In the genomic region with DNA sequence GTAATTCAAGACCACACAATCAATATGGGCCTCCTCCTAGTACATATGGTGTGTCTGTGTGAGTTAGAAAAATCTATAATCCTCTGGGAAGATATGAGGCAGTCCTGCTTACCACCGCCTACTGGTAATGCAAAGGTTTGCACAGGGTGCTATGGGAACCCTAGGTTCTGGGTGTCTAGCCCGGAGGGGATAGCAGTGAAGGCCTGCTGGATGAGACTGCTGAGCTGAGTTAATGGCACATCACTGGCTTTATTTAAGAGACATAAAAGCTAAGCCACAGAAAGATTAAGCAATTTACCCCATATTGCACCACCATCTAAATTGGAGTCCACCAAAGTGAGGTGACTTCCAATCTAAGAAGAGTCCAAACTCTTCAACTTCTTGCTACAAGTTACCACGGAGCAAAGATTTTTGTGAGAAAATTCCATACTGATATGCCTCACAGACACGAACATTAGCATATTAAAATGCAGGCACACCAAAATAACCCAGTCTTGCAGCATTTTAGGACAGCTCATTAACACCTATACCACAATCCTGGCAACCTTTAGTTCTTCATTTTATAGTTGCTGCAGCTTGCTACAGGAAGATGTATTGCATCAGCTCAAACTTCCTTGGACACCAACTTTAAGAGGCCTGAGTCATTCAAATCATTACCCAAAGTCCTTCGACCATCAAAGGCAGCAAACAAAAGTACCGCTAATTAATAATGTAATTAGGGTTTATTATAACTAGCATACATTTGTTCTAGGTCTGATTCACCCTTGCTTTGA, we compare ENCODE assay signal across 33 cellular contexts. TPM values are rescaled to one million over a fixed set of nuclear protein-coding genes. Genes with fewer than 3 reads are reported as not detected.
DNase-seq lines count a peak whose midpoint lies in the region; ATAC-seq, FAIRE-seq and TF ChIP-seq lines count a peak whose summit lies in the region.
"Had no signal": no experiment of that assay in that cellular context is flagged by ENCODE, and none has a peak within 500 bp of the region (broad histone marks: within the 10 kb centered on the region; RNA-seq: fewer than 3 reads in every experiment).

No MANE protein-coding gene starts in this region.

- H3K4me1 Mint-ChIP-seq in GM23338, result peaks cover 69% of the 10 kb centered on the region
- H3K4me1 Mint-ChIP-seq: brain; nephron progenitor cell; stimulated activated memory B cell treated with anti-CD40 and anti-IgM and Interleukin-4, amounts not matched to agents 10 μg/mL and 1 μg/mL and 100 μg/mL, for 72 hours; T-helper 17 cell had no signal

- H3K27ac ChIP-seq in GM23338 (ENCODE audit: low read depth), result no peak overlapping the region
- H3K27ac ChIP-seq in prostate gland, result no peak overlapping the region
- H3K27ac ChIP-seq: Peyer's patch, testis, uterus, VCaP had no signal

- H3K36me3 ChIP-seq in GM23338 (ENCODE audit: insufficient read depth) (no peaks in the 10 kb centered on the region), bronchial epithelial cell (ENCODE audit: control insufficient read depth, insufficient read depth, low read length) (no peaks in the 10 kb centered on the region), prostate gland (no peaks in the 10 kb centered on the region)
- H3K36me3 ChIP-seq: Peyer's patch, uterus had no signal

- ATAC-seq in GM23338, result peak; percentile 50
- no peak for ATAC-seq in HG03108 (IDR thresholded peaks at IDR 0.05; ENCODE audit: unreplicated experiment)
- ATAC-seq: left lobe of liver; stimulated activated memory B cell treated with anti-CD40 and anti-IgM and Interleukin-4, amounts not matched to agents 10 μg/mL and 1 μg/mL and 100 μg/mL, for 72 hours; T-helper 17 cell had no signal

- no peaks in the 10 kb centered on the region for H4K20me1 ChIP-seq in GM23338 (replicated peaks; ENCODE audit: insufficient read depth)

- no peak overlapping the region for H2AFZ ChIP-seq in GM23338

- intact Hi-C loops in prostate gland (cut with DNase I), result no loop called here

- no peaks in the 10 kb centered on the region for H3K27me3 ChIP-seq in GM23338 (ENCODE audit: insufficient read depth)
- H3K27me3 ChIP-seq in bronchial epithelial cell (ENCODE audit: control insufficient read depth, insufficient read depth, low read length), result no peaks in the 10 kb centered on the region
- no peaks in the 10 kb centered on the region for H3K27me3 ChIP-seq in prostate gland (replicated peaks; ENCODE audit: insufficient read depth)
- H3K27me3 ChIP-seq: Peyer's patch, testis had no signal

- peaks cover 62% of the 10 kb centered on the region for H3K4me1 ChIP-seq in GM23338 (ENCODE audit: insufficient read depth)
- no peaks in the 10 kb centered on the region for H3K4me1 ChIP-seq in prostate gland (replicated peaks)
- H3K4me1 ChIP-seq: Peyer's patch, testis, uterus had no signal

- 0 out of 2 replicates have a peak overlapping the region, but pooled peaks have one; percentile 15 for H3K4me2 ChIP-seq in GM23338

- H3K9me3 ChIP-seq in prostate gland, result no peaks in the 10 kb centered on the region
- H3K9me3 ChIP-seq: Peyer's patch, testis, uterus had no signal

- H3K79me2 ChIP-seq in GM23338 (replicated peaks; ENCODE audit: insufficient read depth), result no peaks in the 10 kb centered on the region; the same call in 1 of the 2 replicates

- no peak overlapping the region for H3K4me3 ChIP-seq in GM23338
- no peak overlapping the region for H3K4me3 ChIP-seq in NB4 (ENCODE audit: low read depth, low read length)
- H3K4me3 ChIP-seq in bronchial epithelial cell (ENCODE audit: low read depth, low read length), result no peak overlapping the region
- no peak overlapping the region for H3K4me3 ChIP-seq in prostate gland
- H3K4me3 ChIP-seq: Peyer's patch, testis, uterus had no signal

- H3K27me3 Mint-ChIP-seq in GM23338 (ENCODE audit: insufficient read depth, low read depth, poor library complexity), result no peaks in the 10 kb centered on the region
- H3K27me3 Mint-ChIP-seq: stimulated activated memory B cell treated with anti-CD40 and anti-IgM and Interleukin-4, amounts not matched to agents 10 μg/mL and 1 μg/mL and 100 μg/mL, for 72 hours had no signal

- TF ChIP-seq CTCF in GM23338 (conservative IDR thresholded peaks at IDR 0.05; ENCODE audit: low read depth in 2 of 2) (peak in 1 of 2 experiments; percentile 22; a peak in 1 of 4 replicates), NB4 (IDR thresholded peaks at IDR 0.05; ENCODE audit: low read depth, low read length) (peak; percentile 35), bronchial epithelial cell (IDR thresholded peaks at IDR 0.05; ENCODE audit: insufficient read depth, low read length, severe bottlenecking) (no peak), prostate gland (IDR thresholded peaks at IDR 0.05) (no peak)

- no peak for FAIRE-seq in bronchial epithelial cell (lab: Jason Lieb, UNC)
- FAIRE-seq: G401.6, GM12891, GM19239 had no signal

- TF ChIP-seq POLR2A in NB4 (IDR thresholded peaks at IDR 0.05; ENCODE audit: extremely low read depth, insufficient read length), result no peak
- TF ChIP-seq POLR2A in prostate gland (IDR thresholded peaks at IDR 0.05), result no peak

- WGBS in prostate gland, result 66% methylated on average over 6 of the region's 6 CpGs

- H3K36me3 Mint-ChIP-seq in GM23338 (ENCODE audit: low read depth), result no peaks in the 10 kb centered on the region
- H3K36me3 Mint-ChIP-seq: brain; immature natural killer cell; stimulated activated memory B cell treated with anti-CD40 and anti-IgM and Interleukin-4, amounts not matched to agents 10 μg/mL and 1 μg/mL and 100 μg/mL, for 72 hours had no signal

- H3K4me3 Mint-ChIP-seq in GM23338, result no peak overlapping the region
- H3K4me3 Mint-ChIP-seq: brain; CD4-positive, alpha-beta T cell; nephron progenitor cell; stimulated activated memory B cell treated with anti-CD40 and anti-IgM and Interleukin-4, amounts not matched to agents 10 μg/mL and 1 μg/mL and 100 μg/mL, for 72 hours; T-helper 17 cell had no signal

- H3K9me3 Mint-ChIP-seq in GM23338, result no peaks in the 10 kb centered on the region
- H3K9me3 Mint-ChIP-seq: brain; CD4-positive, alpha-beta T cell; stimulated activated memory B cell treated with anti-CD40 and anti-IgM and Interleukin-4, amounts not matched to agents 10 μg/mL and 1 μg/mL and 100 μg/mL, for 72 hours had no signal

- DNase-seq in AML-193 (lab: John Stamatoyannopoulos, UW) (peak; percentile 68 to 74), GM23338 (ENCODE audit: low spot score) (no peak), NB4 (ENCODE audit: low read depth) (peak; percentile 85), bronchial epithelial cell (ENCODE audit: low read depth) (peak; percentile 41), prostate gland (ENCODE audit: low spot score) (no peak), NCI-H1105 (lab: John Stamatoyannopoulos, UW) (no peak)
- DNase-seq in stimulated activated CD4-positive, alpha-beta T cell treated with anti-CD3 and anti-CD28 coated beads, Interleukin-4, amount 100 ng/mL, for 1 hour, result no peak
- DNase-seq: ACHN; activated CD4-positive, alpha-beta T cell treated with anti-CD3 and anti-CD28 coated beads, Interleukin-2, amount 50 U/mL, for 48 hours; activated CD8-positive, alpha-beta memory T cell treated with anti-CD3 and anti-CD28 coated beads, Interleukin-2, amount 50 U/mL, for 48 hours; CD4-positive, alpha-beta T cell; DMS 273 treated with DMSO at 0.1 percent for 48 hours; effector CD4-positive, alpha-beta T cell; foreskin melanocyte; immature natural killer cell; midbrain; NCI-H1694 treated with DMSO at 0.1 percent for 48 hours; nephron progenitor cell; Peyer's patch; posterior cingulate gyrus; T-helper 17 cell; testis; uterus had no signal

- peak overlapping the region; percentile 88 for H3K27ac Mint-ChIP-seq in GM23338
- H3K27ac Mint-ChIP-seq: brain; CD4-positive, alpha-beta T cell; immature natural killer cell; nephron progenitor cell; stimulated activated memory B cell treated with anti-CD40 and anti-IgM and Interleukin-4, amounts not matched to agents 10 μg/mL and 1 μg/mL and 100 μg/mL, for 72 hours; T-helper 17 cell had no signal

- no peaks in the 10 kb centered on the region for H3F3A ChIP-seq in GM23338 (replicated peaks; ENCODE audit: low read depth)

- H3K9me2 ChIP-seq in GM23338 (ENCODE audit: insufficient read depth), result no peaks in the 10 kb centered on the region

RNA-seq across cellular contexts. Expression of gene DGKK, which starts 13.7 kb away (rescaled TPM):
- total RNA-seq in GM23338 (2014; rRNA removed; shearing (Covaris generic)), result 8.1 and 8.9 TPM in 2 replicates
- polyA plus RNA-seq in GM23338 (2016; fragmentation: Nextera tagmentation; extraction: Ambion mirVana), result 2.1 TPM in 2 replicates
- total RNA-seq in bronchial epithelial cell (not detected in 2 replicates), prostate gland (under 1 TPM in 1 of 2 donors, not detected in 1; 0.06 TPM)
- total RNA-seq: CD4-positive, alpha-beta T cell; left lobe of liver; Peyer's patch; SK-MEL-5; T-helper 17 cell had no signal
- polyA plus RNA-seq: esophagus had no signal

Comparison
In these comparisons a context has a peak if more than half of its experiments do, and no peak if none do; other contexts are left out.
1. DNase-seq: peak in AML-193 (2 of 2), NB4 (single experiment) and bronchial epithelial cell (single experiment); none in GM23338 (single experiment), prostate gland (single experiment), NCI-H1105 (single experiment) and stimulated activated CD4-positive, alpha-beta T cell treated with anti-CD3 and anti-CD28 coated beads, Interleukin-4, amount 100 ng/mL, for 1 hour (single experiment).